ENCODE assay signal across 35 cellular contexts in genomic region chr2:117989854-117990438, GRCh38.
"Had no signal": no experiment of that assay in that cellular context is flagged by ENCODE, and none has a peak within 500 bp of the region (broad histone marks: within the 10 kb centered on the region; RNA-seq: fewer than 3 reads in every experiment).

No MANE protein-coding gene starts in this region.

- ATAC-seq: activated CD4-positive, alpha-beta T cell treated with anti-CD3 and anti-CD28 coated beads for 36 hours; activated CD8-positive, alpha-beta memory T cell treated with anti-CD3 and anti-CD28 coated beads, Interleukin-2, amount 10 ng/mL, durations not matched to agents 7 days and 5 days; activated CD8-positive, alpha-beta T cell treated with anti-CD3 and anti-CD28 coated beads, Interleukin-2, amount 10 ng/mL, durations not matched to agents 7 days and 5 days; activated T-helper 17 cell treated with anti-CD3 and anti-CD28 coated beads, Interleukin-2, amount 50 U/mL, for 72 hours; esophagus mucosa; foreskin keratinocyte; gastrocnemius medialis; heart left ventricle; T-helper 17 cell had no signal

- H3K4me1 Mint-ChIP-seq: activated CD4-positive, alpha-beta T cell treated with anti-CD3 and anti-CD28 coated beads, Interleukin-2, amount 10 ng/mL, durations not matched to agents 24 days and 14 days had no signal

- H3K4me3 ChIP-seq: gastrocnemius medialis, heart left ventricle had no signal

- FAIRE-seq: astrocyte, bronchial epithelial cell, colon, endometrium had no signal

- H3K9me3 Mint-ChIP-seq: activated CD4-positive, alpha-beta memory T cell treated with anti-CD3 and anti-CD28 coated beads for 36 hours; activated CD4-positive, alpha-beta T cell treated with anti-CD3 and anti-CD28 coated beads, Interleukin-2, amount 10 ng/mL, durations not matched to agents 24 days and 14 days; activated T-cell treated with anti-CD3 and anti-CD28 coated beads, Interleukin-2, amount 50 U/mL, for 24 hours; activated T-helper 17 cell treated with anti-CD3 and anti-CD28 coated beads, Interleukin-2, amount 50 U/mL, for 72 hours; T-helper 2 cell treated with Interferon-gamma antibody and Interleukin-4, amounts not matched to agents 5 μg/mL and 100 μg/mL, for 36 hours had no signal

- H3K27ac ChIP-seq: brain microvascular endothelial cell, foreskin keratinocyte, gastrocnemius medialis, heart left ventricle, WERI-Rb-1 had no signal

- H3K9me3 ChIP-seq: gastrocnemius medialis, heart left ventricle had no signal

- H3K4me3 Mint-ChIP-seq: activated CD4-positive, alpha-beta memory T cell treated with anti-CD3 and anti-CD28 coated beads for 36 hours; activated CD4-positive, alpha-beta T cell treated with anti-CD3 and anti-CD28 coated beads for 36 hours; activated CD4-positive, alpha-beta T cell treated with anti-CD3 and anti-CD28 coated beads, Interleukin-2, amount 10 ng/mL, durations not matched to agents 24 days and 14 days; activated CD8-positive, alpha-beta memory T cell treated with anti-CD3 and anti-CD28 coated beads, Interleukin-2, amount 10 ng/mL, durations not matched to agents 7 days and 5 days; activated CD8-positive, alpha-beta T cell treated with anti-CD3 and anti-CD28 coated beads, Interleukin-2, amount 10 ng/mL, durations not matched to agents 7 days and 5 days; activated naive CD8-positive, alpha-beta T cell; activated T-cell treated with anti-CD3 and anti-CD28 coated beads, Interleukin-2, amount 50 U/mL, for 24 hours; activated T-helper 17 cell treated with anti-CD3 and anti-CD28 coated beads, Interleukin-2, amount 50 U/mL, for 72 hours; T-helper 17 cell; T-helper 2 cell treated with Interferon-gamma antibody and Interleukin-4, amounts not matched to agents 5 μg/mL and 100 μg/mL, for 36 hours had no signal

- H3K27ac Mint-ChIP-seq: activated CD4-positive, alpha-beta memory T cell treated with anti-CD3 and anti-CD28 coated beads for 36 hours; activated CD4-positive, alpha-beta T cell treated with anti-CD3 and anti-CD28 coated beads for 36 hours; activated CD4-positive, alpha-beta T cell treated with anti-CD3 and anti-CD28 coated beads, Interleukin-2, amount 10 ng/mL, durations not matched to agents 24 days and 14 days; activated CD8-positive, alpha-beta memory T cell treated with anti-CD3 and anti-CD28 coated beads, Interleukin-2, amount 10 ng/mL, durations not matched to agents 7 days and 5 days; activated CD8-positive, alpha-beta T cell treated with anti-CD3 and anti-CD28 coated beads, Interleukin-2, amount 10 ng/mL, durations not matched to agents 7 days and 5 days; activated naive CD8-positive, alpha-beta T cell; activated T-cell treated with anti-CD3 and anti-CD28 coated beads, Interleukin-2, amount 50 U/mL, for 24 hours; activated T-helper 17 cell treated with anti-CD3 and anti-CD28 coated beads, Interleukin-2, amount 50 U/mL, for 72 hours; T-helper 17 cell; T-helper 2 cell treated with Interferon-gamma antibody and Interleukin-4, amounts not matched to agents 5 μg/mL and 100 μg/mL, for 36 hours had no signal

- H3K4me1 ChIP-seq: foreskin keratinocyte had no signal

- H3K27me3 ChIP-seq: brain microvascular endothelial cell, foreskin keratinocyte, gastrocnemius medialis, heart left ventricle had no signal

- DNase-seq: activated CD4-positive, alpha-beta memory T cell treated with anti-CD3 and anti-CD28 coated beads for 36 hours; activated CD4-positive, alpha-beta T cell treated with anti-CD3 and anti-CD28 coated beads for 36 hours; activated CD4-positive, alpha-beta T cell treated with anti-CD3 and anti-CD28 coated beads, Interleukin-2, amount 10 ng/mL, durations not matched to agents 24 days and 14 days; activated CD4-positive, CD25-positive, alpha-beta regulatory T cell; activated CD4-positive, CD25-positive, alpha-beta regulatory T cell treated with anti-CD3 and anti-CD28 coated beads, Interleukin-2, amount 50 U/mL, for 72 hours; activated CD8-positive, alpha-beta memory T cell treated with anti-CD3 and anti-CD28 coated beads, Interleukin-2, amount 10 ng/mL, durations not matched to agents 7 days and 5 days; activated CD8-positive, alpha-beta memory T cell treated with anti-CD3 and anti-CD28 coated beads, Interleukin-2, amount 50 U/mL, for 4 hours; activated CD8-positive, alpha-beta T cell treated with anti-CD3 and anti-CD28 coated beads, Interleukin-2, amount 10 ng/mL, durations not matched to agents 7 days and 5 days; activated effector memory CD4-positive, alpha-beta T cell treated with Interleukin-2 at 50 U/mL for 16 hours; activated gamma-delta T cell treated with Interleukin-2 at 50 U/mL for 16 hours; activated naive CD4-positive, alpha-beta T cell treated with anti-CD3 and anti-CD28 coated beads, Interleukin-2, amount 50 U/mL, for 16 hours; activated naive CD4-positive, alpha-beta T cell treated with Interleukin-2 at 50 U/mL for 16 hours; activated T-cell treated with anti-CD3 and anti-CD28 coated beads, Interleukin-2, amount 50 U/mL, for 24 hours; amniotic stem cell; anterior cingulate cortex; brain microvascular endothelial cell; cortex of kidney; dermis blood vessel endothelial cell; effector CD4-positive, alpha-beta T cell; foreskin keratinocyte; gastrocnemius medialis; glutamatergic neuron; heart left ventricle; T-helper 1 cell; T-helper 17 cell; T1000; WERI-Rb-1 had no signal

- H3K27me3 Mint-ChIP-seq: activated CD4-positive, alpha-beta memory T cell treated with anti-CD3 and anti-CD28 coated beads for 36 hours; activated CD4-positive, alpha-beta T cell treated with anti-CD3 and anti-CD28 coated beads for 36 hours; activated CD4-positive, alpha-beta T cell treated with anti-CD3 and anti-CD28 coated beads, Interleukin-2, amount 10 ng/mL, durations not matched to agents 24 days and 14 days; activated CD8-positive, alpha-beta memory T cell treated with anti-CD3 and anti-CD28 coated beads, Interleukin-2, amount 10 ng/mL, durations not matched to agents 7 days and 5 days; activated naive CD8-positive, alpha-beta T cell; activated T-cell treated with anti-CD3 and anti-CD28 coated beads, Interleukin-2, amount 50 U/mL, for 24 hours; activated T-helper 17 cell treated with anti-CD3 and anti-CD28 coated beads, Interleukin-2, amount 50 U/mL, for 72 hours; T-helper 17 cell had no signal
